Comparison of ENCODE assay signal across 8 cellular contexts in the genomic region with DNA sequence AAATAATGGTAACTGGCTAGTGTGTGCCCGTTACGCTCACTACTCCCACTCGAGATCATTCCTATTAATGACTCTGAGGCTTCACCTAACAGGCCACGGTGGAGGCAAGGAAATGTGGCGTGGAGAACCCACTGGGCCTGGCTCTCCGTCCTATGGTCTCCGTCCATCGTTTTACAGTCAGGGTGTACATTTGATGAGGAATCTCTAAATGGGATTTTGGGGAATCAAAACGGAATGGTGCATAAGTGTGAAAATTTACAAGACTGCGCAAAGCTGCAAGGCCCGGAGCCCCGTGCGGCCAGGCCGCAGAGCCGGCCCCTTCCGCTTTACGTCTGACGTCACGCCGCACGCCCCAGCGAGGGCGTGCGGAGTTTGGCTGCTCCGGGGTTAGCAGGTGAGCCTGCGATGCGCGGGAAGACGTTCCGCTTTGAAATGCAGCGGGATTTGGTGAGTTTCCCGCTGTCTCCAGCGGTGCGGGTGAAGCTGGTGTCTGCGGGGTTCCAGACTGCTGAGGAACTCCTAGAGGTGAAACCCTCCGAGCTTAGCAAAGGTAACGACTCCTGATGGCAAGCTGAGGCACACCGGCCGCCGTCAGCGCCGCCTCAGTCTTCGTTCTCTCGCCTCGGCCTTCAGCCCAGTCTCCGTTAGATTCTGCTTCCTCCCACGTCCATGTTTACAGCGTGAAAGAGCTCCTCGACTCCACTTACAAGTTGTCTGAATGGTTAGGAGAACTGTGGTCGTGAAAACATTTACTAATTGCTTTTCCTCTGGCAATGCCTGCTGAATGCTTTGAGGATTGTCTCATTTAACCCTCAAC. TPM values are rescaled to one million over a fixed set of nuclear protein-coding genes. Genes with fewer than 3 reads are reported as not detected.
DNase-seq lines count a peak whose midpoint lies in the region; ATAC-seq and TF ChIP-seq lines count a peak whose summit lies in the region.

Gene RAD51C, plus strand, starts transcription at position 364 of the 817 bp plus-strand sequence. Its CDS starts 42 bp downstream, at position 406.

- DNase-seq in NCI-H748 (lab: John Stamatoyannopoulos, UW; ENCODE audit: unreplicated experiment), result peak; percentile 94
- peak; percentile 88 to 91 for DNase-seq in activated CD4-positive, alpha-beta T cell treated with anti-CD3 and anti-CD28 coated beads, Interleukin-2, amount 50 U/mL, for 48 hours
- DNase-seq in dermis microvascular lymphatic vessel endothelial cell (ENCODE audit: low read depth in 2 of 2), result peak; percentile 48 to 84
- peak; percentile 88 for DNase-seq in stimulated activated CD4-positive, alpha-beta T cell treated with anti-CD3 and anti-CD28 coated beads, Interleukin-4, amount 100 ng/mL, for 1 hour

- peak within 1 kb of the TSS; percentile 87 for H3K27ac ChIP-seq in C4-2B
- peak within 1 kb of the TSS; percentile 75 to 86 for H3K27ac ChIP-seq in liver (ENCODE audit: low read depth in 1 of 2, low read length in 2 of 2)

- peak within 1 kb of the TSS; percentile 95 to 97 for H3K9ac ChIP-seq in liver (ENCODE audit: low read depth in 1 of 2, low read length in 2 of 2)

- WGBS in liver, result 12% methylated on average over 50 of the region's 50 CpGs

- H3K36me3 ChIP-seq in liver (ENCODE audit: control insufficient read depth in 4 of 4, insufficient read depth in 3 of 4, low read depth in 1 of 4, low read length in 3 of 4), result peaks cover 0 to 2% (median 0%) of the 10 kb centered on the region in 4 donors

- TF ChIP-seq CTCF in C4-2B (conservative IDR thresholded peaks at IDR 0.05), result no peak
- TF ChIP-seq CTCF in liver (IDR thresholded peaks at IDR 0.05; ENCODE audit: low read depth, low read length, missing input control), result no peak

- peaks cover 4 to 17% (median 12%) of the 10 kb centered on the region in 4 donors for H3K4me1 ChIP-seq in liver (ENCODE audit: control insufficient read depth in 4 of 4, insufficient read depth in 4 of 4, low read length in 3 of 4)

- peak within 1 kb of the TSS; percentile 59 to 98 (median 95) for H3K4me3 ChIP-seq in liver (ENCODE audit: low read depth in 1 of 3, low read length in 3 of 3)

- peak; percentile 97 for ATAC-seq in GM19328 (IDR thresholded peaks at IDR 0.05; ENCODE audit: unreplicated experiment)
- ATAC-seq in HG03469 (IDR thresholded peaks at IDR 0.05; ENCODE audit: unreplicated experiment), result peak; percentile 88

- H3K9me3 ChIP-seq in liver (ENCODE audit: control insufficient read depth in 4 of 4, low read length in 3 of 4), result no peaks in the 10 kb centered on the region

- peak in 1 of 2 donors; percentile 22 for TF ChIP-seq RAD21 in liver (IDR thresholded peaks at IDR 0.05)

- H3K27me3 ChIP-seq in liver (ENCODE audit: control insufficient read depth in 4 of 4, insufficient read depth in 4 of 4, low read length in 3 of 4), result no peaks in the 10 kb centered on the region

TF ChIP-seq in liver, 16 proteins besides CTCF, POLR2A, EP300 and RAD21:
- TF ChIP-seq NR2F2 (IDR thresholded peaks at IDR 0.05), result peak; percentile 5
- TF ChIP-seq, protein P1, sequence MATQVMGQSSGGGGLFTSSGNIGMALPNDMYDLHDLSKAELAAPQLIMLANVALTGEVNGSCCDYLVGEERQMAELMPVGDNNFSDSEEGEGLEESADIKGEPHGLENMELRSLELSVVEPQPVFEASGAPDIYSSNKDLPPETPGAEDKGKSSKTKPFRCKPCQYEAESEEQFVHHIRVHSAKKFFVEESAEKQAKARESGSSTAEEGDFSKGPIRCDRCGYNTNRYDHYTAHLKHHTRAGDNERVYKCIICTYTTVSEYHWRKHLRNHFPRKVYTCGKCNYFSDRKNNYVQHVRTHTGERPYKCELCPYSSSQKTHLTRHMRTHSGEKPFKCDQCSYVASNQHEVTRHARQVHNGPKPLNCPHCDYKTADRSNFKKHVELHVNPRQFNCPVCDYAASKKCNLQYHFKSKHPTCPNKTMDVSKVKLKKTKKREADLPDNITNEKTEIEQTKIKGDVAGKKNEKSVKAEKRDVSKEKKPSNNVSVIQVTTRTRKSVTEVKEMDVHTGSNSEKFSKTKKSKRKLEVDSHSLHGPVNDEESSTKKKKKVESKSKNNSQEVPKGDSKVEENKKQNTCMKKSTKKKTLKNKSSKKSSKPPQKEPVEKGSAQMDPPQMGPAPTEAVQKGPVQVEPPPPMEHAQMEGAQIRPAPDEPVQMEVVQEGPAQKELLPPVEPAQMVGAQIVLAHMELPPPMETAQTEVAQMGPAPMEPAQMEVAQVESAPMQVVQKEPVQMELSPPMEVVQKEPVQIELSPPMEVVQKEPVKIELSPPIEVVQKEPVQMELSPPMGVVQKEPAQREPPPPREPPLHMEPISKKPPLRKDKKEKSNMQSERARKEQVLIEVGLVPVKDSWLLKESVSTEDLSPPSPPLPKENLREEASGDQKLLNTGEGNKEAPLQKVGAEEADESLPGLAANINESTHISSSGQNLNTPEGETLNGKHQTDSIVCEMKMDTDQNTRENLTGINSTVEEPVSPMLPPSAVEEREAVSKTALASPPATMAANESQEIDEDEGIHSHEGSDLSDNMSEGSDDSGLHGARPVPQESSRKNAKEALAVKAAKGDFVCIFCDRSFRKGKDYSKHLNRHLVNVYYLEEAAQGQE (IDR thresholded peaks at IDR 0.05), result peak; percentile 38
- no peak for TF ChIP-seq JUND (IDR thresholded peaks at IDR 0.05)
- TF ChIP-seq GABPA (IDR thresholded peaks at IDR 0.05 in 1 of 2, conservative IDR thresholded peaks at IDR 0.05 in 1 of 2), result peak in 1 of 2 donors; percentile 85
- peak in 1 of 2 donors; percentile 49 for TF ChIP-seq EGR1 (IDR thresholded peaks at IDR 0.05; ENCODE audit: low read depth in 2 of 2)
- peak; percentile 78 for TF ChIP-seq YY1 (IDR thresholded peaks at IDR 0.05)
- TF ChIP-seq SP1 (IDR thresholded peaks at IDR 0.05), result peak; percentile 17
- no peak for TF ChIP-seq FOXA1 (IDR thresholded peaks at IDR 0.05)
- no peak for TF ChIP-seq FOXA2 (IDR thresholded peaks at IDR 0.05)
- TF ChIP-seq ZBTB33 (IDR thresholded peaks at IDR 0.05), result peak; percentile 78
- peak; percentile 42 to 55 for TF ChIP-seq RXRA (IDR thresholded peaks at IDR 0.05)
- TF ChIP-seq HNF4A (conservative IDR thresholded peaks at IDR 0.05), result no peak
- TF ChIP-seq, protein P2, sequence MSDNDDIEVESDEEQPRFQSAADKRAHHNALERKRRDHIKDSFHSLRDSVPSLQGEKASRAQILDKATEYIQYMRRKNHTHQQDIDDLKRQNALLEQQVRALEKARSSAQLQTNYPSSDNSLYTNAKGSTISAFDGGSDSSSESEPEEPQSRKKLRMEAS (IDR thresholded peaks at IDR 0.05), result peak; percentile 94
- no peak for TF ChIP-seq TAF1 (conservative IDR thresholded peaks at IDR 0.05)
- TF ChIP-seq HNF4G (IDR thresholded peaks at IDR 0.05), result no peak
- no peak for TF ChIP-seq ATF3 (IDR thresholded peaks at IDR 0.05)

RNA-seq across cellular contexts. Expression of gene RAD51C, which starts in this region (rescaled TPM):
- 14.2 and 15.8 TPM in 2 replicates for total RNA-seq in dermis microvascular lymphatic vessel endothelial cell
- total RNA-seq in liver, result 10 to 100 TPM in 1 of 2 donors, 1 to 10 TPM in 1; 8.8 to 22.2 TPM
- polyA plus RNA-seq in liver, result 10 to 100 TPM in 1 of 2 donors, 1 to 10 TPM in 1; 6.9 to 16.2 TPM

Comparison
In these comparisons a context has a peak if more than half of its experiments do, and no peak if none do; other contexts are left out.
1. Peak in every context shown above with its lines: DNase-seq, ATAC-seq, H3K4me3 ChIP-seq and H3K27ac ChIP-seq.